ENCODE assay signal across 1 cellular context in genomic region chr1:66929999-66930822, GRCh38.
TF ChIP-seq lines count a peak whose summit lies in the region.

No MANE protein-coding gene starts in this region.

TF ChIP-seq in HepG2, 621 proteins besides CTCF, POLR2A, EP300 and RAD21 (continued from another document and continues in another):
- TF ChIP-seq AHDC1 (CRISPR knock-in tag; IDR thresholded peaks at IDR 0.05; ENCODE audit: borderline replicate concordance), result no peak
- no peak for TF ChIP-seq GATA4 (IDR thresholded peaks at IDR 0.05; ENCODE audit: borderline replicate concordance, low read depth)
- TF ChIP-seq ZNF670 (CRISPR knock-in tag; IDR thresholded peaks at IDR 0.05; ENCODE audit: borderline replicate concordance), result no peak
- TF ChIP-seq TCF7L2 (IDR thresholded peaks at IDR 0.05; ENCODE audit: low read depth, low read length), result no peak
- no peak for TF ChIP-seq ZNF562 (CRISPR knock-in tag; IDR thresholded peaks at IDR 0.05; ENCODE audit: borderline replicate concordance)
- no peak for TF ChIP-seq TBX3 (IDR thresholded peaks at IDR 0.05; ENCODE audit: borderline replicate concordance)
- no peak for TF ChIP-seq TGIF2 (CRISPR knock-in tag; IDR thresholded peaks at IDR 0.05)
- TF ChIP-seq ZNF556 (CRISPR knock-in tag; IDR thresholded peaks at IDR 0.05; ENCODE audit: borderline replicate concordance), result no peak
- TF ChIP-seq IKZF4 (CRISPR knock-in tag; IDR thresholded peaks at IDR 0.05; ENCODE audit: borderline replicate concordance, low read depth, not compliant biosample characterization), result no peak
- peak; percentile 61; the same call in 1 of the 2 replicates for TF ChIP-seq ZFP91 (CRISPR knock-in tag; IDR thresholded peaks at IDR 0.05; ENCODE audit: borderline replicate concordance)
- TF ChIP-seq ZNF205 (CRISPR knock-in tag; IDR thresholded peaks at IDR 0.05), result no peak
- peak; percentile 59 for TF ChIP-seq ZNF782 (CRISPR knock-in tag; IDR thresholded peaks at IDR 0.05; ENCODE audit: borderline replicate concordance)
- TF ChIP-seq ATF7-NPFF (CRISPR knock-in tag; IDR thresholded peaks at IDR 0.05; ENCODE audit: low read depth), result no peak
- no peak for TF ChIP-seq ZNF589 (CRISPR knock-in tag; conservative IDR thresholded peaks at IDR 0.05)
- no peak for TF ChIP-seq PAX8 (CRISPR knock-in tag; IDR thresholded peaks at IDR 0.05; ENCODE audit: borderline replicate concordance)
- no peak; the same call in 1 of the 2 replicates for TF ChIP-seq MTA1 (CRISPR knock-in tag; IDR thresholded peaks at IDR 0.05; ENCODE audit: borderline replicate concordance)
- no peak for TF ChIP-seq CREBL2 (CRISPR knock-in tag; IDR thresholded peaks at IDR 0.05; ENCODE audit: borderline replicate concordance)
- no peak for TF ChIP-seq MAFG (CRISPR knock-in tag; IDR thresholded peaks at IDR 0.05)
- peak; percentile 64; the same call in 1 of the 2 replicates for TF ChIP-seq ZSCAN5A (CRISPR knock-in tag; IDR thresholded peaks at IDR 0.05; ENCODE audit: borderline replicate concordance)
- no peak; the same call in 1 of the 2 replicates for TF ChIP-seq FOSL2 (CRISPR knock-in tag; IDR thresholded peaks at IDR 0.05)
- TF ChIP-seq KAT8 (CRISPR knock-in tag; IDR thresholded peaks at IDR 0.05), result peak; percentile 54; the same call in 1 of the 2 replicates
- TF ChIP-seq MIER3 (CRISPR knock-in tag; IDR thresholded peaks at IDR 0.05; ENCODE audit: borderline replicate concordance), result no peak
- TF ChIP-seq RBM39 (IDR thresholded peaks at IDR 0.05; ENCODE audit: low read depth, low read length, poor library complexity, severe bottlenecking), result peak; percentile 95
- no peak for TF ChIP-seq KIAA2018 (CRISPR knock-in tag; IDR thresholded peaks at IDR 0.05; ENCODE audit: borderline replicate concordance)
- TF ChIP-seq ZNF430 (CRISPR knock-in tag; IDR thresholded peaks at IDR 0.05), result peak; percentile 73
- 0 out of 2 replicates have a peak, but pooled peaks have one; percentile 46 for TF ChIP-seq ZNF777 (CRISPR knock-in tag; IDR thresholded peaks at IDR 0.05)
- TF ChIP-seq ZNF672 (CRISPR knock-in tag; IDR thresholded peaks at IDR 0.05), result no peak
- TF ChIP-seq FOXA1 (IDR thresholded peaks at IDR 0.05), result no peak
- TF ChIP-seq FOXA1 (CRISPR knock-in tag; IDR thresholded peaks at IDR 0.05), result no peak
- TF ChIP-seq ZNF740 (CRISPR knock-in tag; IDR thresholded peaks at IDR 0.05), result no peak
- no peak for TF ChIP-seq SIX4 (CRISPR knock-in tag; IDR thresholded peaks at IDR 0.05)
- TF ChIP-seq ATF5 (CRISPR knock-in tag; IDR thresholded peaks at IDR 0.05; ENCODE audit: low read depth), result no peak
- TF ChIP-seq ZNF580 (CRISPR knock-in tag; IDR thresholded peaks at IDR 0.05; ENCODE audit: borderline replicate concordance, low read depth), result peak; percentile 27
- no peak for TF ChIP-seq ZNF234 (CRISPR knock-in tag; conservative IDR thresholded peaks at IDR 0.05)
- peak; percentile 56; the same call in 1 of the 2 replicates for TF ChIP-seq ZNF775 (CRISPR knock-in tag; IDR thresholded peaks at IDR 0.05; ENCODE audit: borderline replicate concordance)
- no peak for TF ChIP-seq MXD3 (CRISPR knock-in tag; IDR thresholded peaks at IDR 0.05)
- TF ChIP-seq CENPX (CRISPR knock-in tag; IDR thresholded peaks at IDR 0.05), result no peak
- no peak for TF ChIP-seq ZBTB33 (CRISPR knock-in tag; IDR thresholded peaks at IDR 0.05)
- peak; percentile 78; the same call in 1 of the 2 replicates for TF ChIP-seq ZMYM4 (CRISPR knock-in tag; IDR thresholded peaks at IDR 0.05)
- no peak for TF ChIP-seq CBX1 (IDR thresholded peaks at IDR 0.05; ENCODE audit: low read depth)
- no peak for TF ChIP-seq HES4 (CRISPR knock-in tag; IDR thresholded peaks at IDR 0.05; ENCODE audit: borderline replicate concordance)
